ENCODE assay signal across 18 cellular contexts in the genomic region with DNA sequence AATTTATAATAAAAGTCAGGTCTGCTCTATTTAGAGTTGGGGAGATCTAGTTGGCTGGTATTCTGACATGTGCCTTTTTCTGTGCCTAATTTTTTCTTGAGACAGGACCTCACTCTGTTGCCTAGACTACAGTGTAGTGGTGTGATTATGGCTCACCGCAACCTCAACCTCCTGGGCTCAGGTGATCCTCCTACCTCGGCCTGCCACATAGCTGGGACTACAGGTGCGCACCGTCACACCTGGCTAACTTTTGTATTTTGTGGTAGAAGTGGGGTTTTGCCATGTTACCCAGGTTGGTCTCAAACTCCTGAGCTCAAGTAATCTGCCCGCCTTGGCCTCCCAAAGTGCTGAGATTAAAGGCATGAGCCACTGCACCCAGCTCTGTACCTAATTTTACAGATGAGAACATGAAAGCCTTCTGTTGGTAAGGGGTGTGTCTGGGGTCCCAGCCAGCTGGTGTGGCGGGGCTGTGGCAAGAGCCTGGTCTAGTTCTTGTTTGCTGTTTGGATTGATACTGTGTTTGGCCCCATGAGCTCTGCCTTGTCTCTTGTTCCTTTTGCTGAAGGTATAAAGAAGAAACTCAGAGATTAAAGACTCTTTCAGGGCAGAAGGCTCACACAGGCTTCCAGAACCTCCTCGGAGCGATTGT. TPM values are rescaled to one million over a fixed set of nuclear protein-coding genes. Genes with fewer than 3 reads are reported as not detected.
DNase-seq lines count a peak whose midpoint lies in the region; ATAC-seq, FAIRE-seq and TF ChIP-seq lines count a peak whose summit lies in the region.
"Had no signal": no experiment of that assay in that cellular context is flagged by ENCODE, and none has a peak within 500 bp of the region (broad histone marks: within the 10 kb centered on the region; RNA-seq: fewer than 3 reads in every experiment).

No MANE protein-coding gene starts in this region.

- TF ChIP-seq EP300 in K562 (IDR thresholded peaks at IDR 0.05; ENCODE audit: low read length), result no peak
- TF ChIP-seq EP300 in upper lobe of left lung (IDR thresholded peaks at IDR 0.05), result no peak

- peak overlapping the region; percentile 22 for H4K8ac ChIP-seq in mesenchymal stem cell (ENCODE audit: low read length)

- no peak for DNase-seq in left ventricle myocardium inferior
- DNase-seq in left ventricle myocardium superior, result no peak
- no peak for DNase-seq in K562 (ENCODE audit: extremely low read depth in 1 of 4, low spot score in 3 of 4)
- no peak for DNase-seq in mesenchymal stem cell
- peak in 1 of 2 donors; percentile 64 for DNase-seq in upper lobe of left lung
- DNase-seq in SW480 (ENCODE audit: low spot score), result no peak
- DNase-seq in hypothalamus (lab: John Stamatoyannopoulos, UW), result no peak
- no peak for DNase-seq in A172 (ENCODE audit: low spot score)
- DNase-seq: activated CD8-positive, alpha-beta memory T cell treated with anti-CD3 and anti-CD28 coated beads for 24 hours; activated gamma-delta T cell; aorta; colonic mucosa; MG63; NCI-H2029; NCI-H69 had no signal

- H4K91ac ChIP-seq in mesenchymal stem cell (ENCODE audit: low read length), result no peak overlapping the region

- H2AFZ ChIP-seq in K562 (ENCODE audit: low read depth, low read length) (no peak overlapping the region), mesenchymal stem cell (ENCODE audit: low read depth, low read length) (no peak overlapping the region)

- H3K4me1 ChIP-seq in left ventricle myocardium inferior (peaks cover 70% of the 10 kb centered on the region), K562 (replicated peaks in 1 of 2; ENCODE audit: control insufficient read depth in 2 of 2, insufficient read depth in 2 of 2, low read length in 2 of 2) (peaks cover 0 to 20% of the 10 kb centered on the region in 2 experiments; a peak in 4 of 5 replicates), mesenchymal stem cell (ENCODE audit: control insufficient read depth, insufficient read depth, low read depth, low read length) (peaks cover 4% of the 10 kb centered on the region), upper lobe of left lung (peaks cover 40 to 65% (median 56%) of the 10 kb centered on the region in 4 donors)
- H3K4me1 ChIP-seq: colonic mucosa had no signal

- H3K9me3 ChIP-seq in left ventricle myocardium inferior (replicated peaks) (no peaks in the 10 kb centered on the region), K562 (replicated peaks; ENCODE audit: control insufficient read depth, insufficient read depth, low read depth, low read length) (no peaks in the 10 kb centered on the region), mesenchymal stem cell (ENCODE audit: control insufficient read depth, low read length) (no peaks in the 10 kb centered on the region), upper lobe of left lung (no peaks in the 10 kb centered on the region)
- H3K9me3 ChIP-seq: colonic mucosa, esophagus muscularis mucosa, MG63 had no signal

- H3K9ac ChIP-seq in K562 (ENCODE audit: insufficient read depth in 1 of 2, low read depth in 2 of 2, low read length in 2 of 2) (no peak overlapping the region), mesenchymal stem cell (ENCODE audit: low read length) (no peak overlapping the region)

- H2BK120ac ChIP-seq in mesenchymal stem cell (ENCODE audit: low read depth, low read length), result no peak overlapping the region

- no peak overlapping the region for H3K18ac ChIP-seq in mesenchymal stem cell (ENCODE audit: low read depth in 1 of 2, low read length in 2 of 2)

- 82% methylated on average over 8 of the region's 8 CpGs for WGBS in K562 (ENCODE audit: insufficient coverage, low coverage, missing lambda C conversion rate)
- WGBS in mesenchymal stem cell, result 87% methylated on average over 8 of the region's 8 CpGs
- 72 to 80% methylated on average over 8 of the region's 8 CpGs for WGBS in upper lobe of left lung, 2 donors

- no peak overlapping the region for H3K14ac ChIP-seq in mesenchymal stem cell (ENCODE audit: low read length in 2 of 2)

- H3K79me2 ChIP-seq in K562 (ENCODE audit: control insufficient read depth, insufficient read depth, low read length), result peaks cover 26% of the 10 kb centered on the region

- peak overlapping the region; percentile 78 for H3K27ac ChIP-seq in left ventricle myocardium inferior (replicated peaks)
- H3K27ac ChIP-seq in K562 (ENCODE audit: extremely low read depth, low read depth, low read length), result no peak overlapping the region
- H3K27ac ChIP-seq in mesenchymal stem cell (ENCODE audit: low read length, poor library complexity, severe bottlenecking), result no peak overlapping the region
- H3K27ac ChIP-seq in upper lobe of left lung, result peak overlapping the region; percentile 79 to 89 (median 83)
- H3K27ac ChIP-seq: colonic mucosa, esophagus muscularis mucosa had no signal

- H3K23ac ChIP-seq in mesenchymal stem cell (ENCODE audit: low read length in 2 of 2), result no peak overlapping the region

- peaks cover 10% of the 10 kb centered on the region; the same call in 1 of the 2 replicates for H4K20me1 ChIP-seq in K562 (replicated peaks; ENCODE audit: control insufficient read depth, insufficient read depth, low read length)

- no peak overlapping the region for H3K4me2 ChIP-seq in K562 (ENCODE audit: insufficient read depth, low read length)
- H3K4me2 ChIP-seq in mesenchymal stem cell (ENCODE audit: low read length, poor library complexity, severe bottlenecking), result no peak overlapping the region

- no peaks in the 10 kb centered on the region for H3K27me3 ChIP-seq in left ventricle myocardium inferior (ENCODE audit: low read depth)
- no peaks in the 10 kb centered on the region for H3K27me3 ChIP-seq in K562 (ENCODE audit: control insufficient read depth in 2 of 2, insufficient read depth in 2 of 2, low read length in 2 of 2)
- no peaks in the 10 kb centered on the region for H3K27me3 ChIP-seq in mesenchymal stem cell (ENCODE audit: control insufficient read depth in 1 of 2, insufficient read depth in 1 of 2, low read length in 2 of 2)
- no peaks in the 10 kb centered on the region for H3K27me3 ChIP-seq in upper lobe of left lung
- H3K27me3 ChIP-seq: colonic mucosa, esophagus muscularis mucosa, MG63 had no signal

- POLR2A ChIA-PET in K562 (lab: Yijun Ruan, JAX), result interaction anchor here (0.6 to 1.8 kb wide), 6 partner anchors 8 to 31 kb away, joined by 3 to 6 read pairs (median 4); a partner anchor contains a TSS

- FAIRE-seq in K562 (lab: Jason Lieb, UNC), result peak; percentile 26
- FAIRE-seq: HTR-8/SVneo had no signal

- TF ChIP-seq POLR2A in K562 (conservative IDR thresholded peaks at IDR 0.05) (no peak), upper lobe of left lung (IDR thresholded peaks at IDR 0.05) (no peak)

- H3K4me3 ChIP-seq in left ventricle myocardium inferior (no peak overlapping the region), K562 (no peak overlapping the region), mesenchymal stem cell (ENCODE audit: insufficient read depth in 1 of 2, low read depth in 1 of 2, low read length in 2 of 2) (no peak overlapping the region), upper lobe of left lung (no peak overlapping the region)
- H3K4me3 ChIP-seq: colonic mucosa, esophagus muscularis mucosa, MG63 had no signal

- H2BK12ac ChIP-seq in mesenchymal stem cell (ENCODE audit: low read length in 2 of 2), result no peak overlapping the region

- H3K79me1 ChIP-seq in mesenchymal stem cell (replicated peaks; ENCODE audit: low read length, poor library complexity, severe bottlenecking), result peaks cover 26% of the 10 kb centered on the region

- H3K9me1 ChIP-seq in K562 (ENCODE audit: control insufficient read depth, insufficient read depth, low read length), result peaks cover 5% of the 10 kb centered on the region

- in situ Hi-C loops in K562 (cut with MboI), result no loop called here

- no peak overlapping the region for H3K4ac ChIP-seq in mesenchymal stem cell (ENCODE audit: low read depth in 1 of 2, low read length in 2 of 2)

- H2AK5ac ChIP-seq in mesenchymal stem cell (ENCODE audit: low read length, severe bottlenecking), result no peak overlapping the region

- H3K36me3 ChIP-seq in left ventricle myocardium inferior, result peaks cover 5% of the 10 kb centered on the region
- H3K36me3 ChIP-seq in K562 (ENCODE audit: control insufficient read depth, insufficient read depth, low read length), result peaks cover 14% of the 10 kb centered on the region; the same call in 2 of the 3 replicates
- peaks cover 8 to 14% of the 10 kb centered on the region in 2 experiments for H3K36me3 ChIP-seq in mesenchymal stem cell (ENCODE audit: control insufficient read depth in 1 of 2, insufficient read depth in 2 of 2, low read depth in 1 of 2, low read length in 2 of 2)
- H3K36me3 ChIP-seq in upper lobe of left lung, result peaks cover 0 to 8% (median 0%) of the 10 kb centered on the region in 4 donors
- H3K36me3 ChIP-seq: colonic mucosa, MG63 had no signal

- intact Hi-C loops in left ventricle myocardium inferior (cut with micrococcal nuclease) (no loop called here), left ventricle myocardium superior (cut with micrococcal nuclease) (no loop called here), K562 (cut with micrococcal nuclease) (loop anchor here (5.0 kb wide), 1 partner anchor 76 kb away; no protein-coding TSS in a partner anchor)

- ATAC-seq in left ventricle myocardium superior (no peak), K562 (no peak), upper lobe of left lung (ENCODE audit: low FRiP score in 2 of 2) (peak in 1 of 2 donors; percentile 79)
- ATAC-seq: Panc1 had no signal

- CTCF ChIA-PET in K562 (lab: Yijun Ruan, JAX; ENCODE audit: low intra/inter-chr PET ratio), result no interaction called here

- H2BK15ac ChIP-seq in mesenchymal stem cell (ENCODE audit: low read depth, poor library complexity, severe bottlenecking), result no peak overlapping the region

- no peak for TF ChIP-seq RAD21 in K562 (CRISPR knock-in tag; conservative IDR thresholded peaks at IDR 0.05 in 1 of 2, IDR thresholded peaks at IDR 0.05 in 1 of 2)

- no peak overlapping the region for H2BK5ac ChIP-seq in mesenchymal stem cell (ENCODE audit: low read depth, low read length, poor library complexity, severe bottlenecking)

- no peak for TF ChIP-seq CTCF in left ventricle myocardium inferior (IDR thresholded peaks at IDR 0.05; ENCODE audit: borderline replicate concordance)
- no peak for TF ChIP-seq CTCF in K562 (IDR thresholded peaks at IDR 0.05 in 2 of 3, conservative IDR thresholded peaks at IDR 0.05 in 1 of 3; ENCODE audit: insufficient read depth in 2 of 3, low read depth in 1 of 3, low read length in 3 of 3)
- no peak for TF ChIP-seq CTCF in upper lobe of left lung (IDR thresholded peaks at IDR 0.05)

- BruUV-seq in K562 (replicated peaks; lab: Mats Ljungman, UMichigan), result no TSS peak

RNA-seq across cellular contexts. Expression of a gene that starts 31.4 kb away (rescaled TPM):
- total RNA-seq in left ventricle myocardium inferior, result 72.9 TPM
- 45.7 TPM for total RNA-seq in left ventricle myocardium superior
- total RNA-seq in K562 (2011; cell fraction: chromatin; rRNA removed; ENCODE audit: low replicate concordance), result 102 and 236 TPM in 2 replicates
- total RNA-seq in K562 (2011; cell fraction: nucleolus; rRNA removed), result 297 and 329 TPM in 2 replicates
- total RNA-seq in K562 (2011; cell fraction: nucleoplasm; rRNA removed), result 126 and 148 TPM in 2 replicates
- 137 and 192 TPM in 2 replicates for total RNA-seq in K562 (2014; rRNA removed)
- total RNA-seq in K562 (2014; rRNA removed; fragmentation: Illumina TruSeq; extraction: Trizol), result 36.0 and 53.7 TPM in 2 replicates
- 40.8 and 42.0 TPM in 2 replicates for total RNA-seq in K562 (2015; rRNA removed; fragmentation: Illumina TruSeq; extraction: Trizol)
- 138 and 142 TPM in 2 replicates for total RNA-seq in K562 (2021)
- 33.8 and 51.7 TPM in 2 replicates for polyA plus RNA-seq in K562 (2011; rRNA removed)
- 42.7 and 139 TPM in 2 replicates for polyA plus RNA-seq in K562 (2011; cell fraction: cytosol; rRNA removed)
- polyA plus RNA-seq in K562 (2011; cell fraction: nucleus; rRNA removed), result 158 and 263 TPM in 2 replicates
- polyA plus RNA-seq in K562 (2012), result 72.0 and 103 TPM in 2 replicates
- polyA plus RNA-seq in K562 (2014; fragmentation: Illumina TruSeq; extraction: Trizol), result 75.6 and 89.8 TPM in 2 replicates
- 10 to 100 TPM in 1 of 2 experiments, 1 to 10 TPM in 1; 4.7 to 10.6 TPM for polyA plus RNA-seq in K562 (2014; fragmentation: Nextera tagmentation; extraction: Ambion mirVana)
- polyA plus RNA-seq in K562 (2014; rRNA removed), result 67.5 and 76.6 TPM in 2 replicates
- 24.0 and 27.0 TPM in 2 replicates for polyA minus RNA-seq in K562 (2011; rRNA and poly(A)+ RNA removed)
- 76.6 and 85.5 TPM in 2 replicates for polyA minus RNA-seq in K562 (2011; cell fraction: cytosol; rRNA and poly(A)+ RNA removed)
- 41.2 and 50.2 TPM in 2 replicates for polyA minus RNA-seq in K562 (2011; cell fraction: nucleus; rRNA and poly(A)+ RNA removed)
- polyA plus RNA-seq in mesenchymal stem cell (2013, experiment 1 of 2), result 76.9 TPM
- 80.1 TPM for polyA plus RNA-seq in mesenchymal stem cell (2013, experiment 2 of 2)
- 100 to 1,000 TPM; 107 to 257 (median 194) TPM for total RNA-seq in upper lobe of left lung
- 70.9 and 72.6 TPM in 2 replicates for total RNA-seq in A172 (2014; rRNA removed; shearing (Covaris generic))

RNA-seq across cellular contexts. Expression of a gene that starts 48.1 kb away (rescaled TPM):
- total RNA-seq in left ventricle myocardium inferior, result 163 TPM
- total RNA-seq in left ventricle myocardium superior, result 107 TPM
- 42.3 and 121 TPM in 2 replicates for total RNA-seq in K562 (2011; cell fraction: chromatin; rRNA removed; ENCODE audit: low replicate concordance)
- total RNA-seq in K562 (2011; cell fraction: nucleolus; rRNA removed), result 148 and 154 TPM in 2 replicates
- total RNA-seq in K562 (2011; cell fraction: nucleoplasm; rRNA removed), result 96.3 and 113 TPM in 2 replicates
- 22.4 and 22.9 TPM in 2 replicates for total RNA-seq in K562 (2014; rRNA removed)
- 19.5 and 19.6 TPM in 2 replicates for total RNA-seq in K562 (2014; rRNA removed; fragmentation: Illumina TruSeq; extraction: Trizol)
- total RNA-seq in K562 (2015; rRNA removed; fragmentation: Illumina TruSeq; extraction: Trizol), result 13.6 and 17.4 TPM in 2 replicates
- total RNA-seq in K562 (2021), result 33.8 and 36.4 TPM in 2 replicates
- polyA plus RNA-seq in K562 (2011; rRNA removed), result 90.2 and 90.5 TPM in 2 replicates
- 62.7 and 83.5 TPM in 2 replicates for polyA plus RNA-seq in K562 (2011; cell fraction: cytosol; rRNA removed)
- polyA plus RNA-seq in K562 (2011; cell fraction: nucleus; rRNA removed), result 144 and 164 TPM in 2 replicates
- 29.1 and 72.7 TPM in 2 replicates for polyA plus RNA-seq in K562 (2012)
- polyA plus RNA-seq in K562 (2014; fragmentation: Illumina TruSeq; extraction: Trizol), result 32.1 and 39.5 TPM in 2 replicates
- polyA plus RNA-seq in K562 (2014; fragmentation: Nextera tagmentation; extraction: Ambion mirVana), result 1 to 10 TPM; 2.3 to 8.3 TPM
- polyA plus RNA-seq in K562 (2014; rRNA removed), result 33.5 and 43.5 TPM in 2 replicates
- polyA minus RNA-seq in K562 (2011; rRNA and poly(A)+ RNA removed), result 60.9 and 82.0 TPM in 2 replicates
- polyA minus RNA-seq in K562 (2011; cell fraction: cytosol; rRNA and poly(A)+ RNA removed), result 20.2 and 33.1 TPM in 2 replicates
- polyA minus RNA-seq in K562 (2011; cell fraction: nucleus; rRNA and poly(A)+ RNA removed), result 16.0 and 22.0 TPM in 2 replicates
- polyA plus RNA-seq in mesenchymal stem cell (2013, experiment 1 of 2), result 54.5 TPM
- polyA plus RNA-seq in mesenchymal stem cell (2013, experiment 2 of 2), result 54.2 TPM
- total RNA-seq in upper lobe of left lung, result 10 to 100 TPM; 27.5 to 75.4 (median 43.1) TPM
- total RNA-seq in A172 (2014; rRNA removed; shearing (Covaris generic)), result 13.6 and 26.5 TPM in 2 replicates

Comparison
In these comparisons a context has a peak if more than half of its experiments do, and no peak if none do; other contexts are left out.
1. H3K27ac ChIP-seq: peak in left ventricle myocardium inferior (single experiment) and upper lobe of left lung (4 of 4); none in K562 (single experiment) and mesenchymal stem cell (single experiment).